In genomic region chr14:89041245-89041585, GRCh38 we compare ENCODE assay signal across 8 cellular contexts.
DNase-seq lines count a peak whose midpoint lies in the region; ATAC-seq and TF ChIP-seq lines count a peak whose summit lies in the region.

No MANE protein-coding gene starts in this region.

- CTCF ChIA-PET in RWPE1 (lab: Yijun Ruan, JAX) = interaction anchor here (0.6 to 1.0 kb wide), 12 partner anchors 14 to 898 kb away, joined by 3 to 7 read pairs (median 4); no protein-coding TSS in a partner anchor
- CTCF ChIA-PET in CD8-positive, alpha-beta memory T cell (lab: Charles Lee) = interaction anchor here (0.8 to 4.0 kb wide), 10 partner anchors 13 to 887 kb away, joined by 3 to 16 read pairs (median 4); no protein-coding TSS in a partner anchor
- CTCF ChIA-PET in HEK293T (lab: Yijun Ruan, JAX) = interaction anchor here (0.8 to 1.5 kb wide), 4 partner anchors 9 to 895 kb away, joined by 3 to 5 read pairs (median 4); no protein-coding TSS in a partner anchor

- no peaks in the 10 kb centered on the region for H4K20me1 ChIP-seq in smooth muscle cell (ENCODE audit: low read depth)

- no peaks in the 10 kb centered on the region for H3K4me1 ChIP-seq in smooth muscle cell (ENCODE audit: low read depth)
- peaks cover 5% of the 10 kb centered on the region for H3K4me1 ChIP-seq in CD8-positive, alpha-beta memory T cell (ENCODE audit: insufficient read depth, low read length)

- peak overlapping the region; percentile 70 for H3K9ac ChIP-seq in smooth muscle cell (ENCODE audit: low read depth)

- H3K27ac Mint-ChIP-seq in CD8-positive, alpha-beta memory T cell = no peak overlapping the region

- peak overlapping the region; percentile 83 for H2AFZ ChIP-seq in smooth muscle cell (ENCODE audit: low read depth)

- no peak for TF ChIP-seq CTCF in HFF-Myc (IDR thresholded peaks at IDR 0.05; ENCODE audit: low read depth, low read length, missing control alignments)
- TF ChIP-seq CTCF in RWPE1 (conservative IDR thresholded peaks at IDR 0.05; ENCODE audit: low read depth) = no peak
- no peak for TF ChIP-seq CTCF in smooth muscle cell (IDR thresholded peaks at IDR 0.05; ENCODE audit: borderline replicate concordance, insufficient read depth, poor library complexity, severe bottlenecking)

- ATAC-seq in GM18517 (IDR thresholded peaks at IDR 0.05; ENCODE audit: unreplicated experiment) = no peak

- H3K27me3 ChIP-seq in smooth muscle cell (ENCODE audit: low read depth) = no peaks in the 10 kb centered on the region
- peaks cover 4% of the 10 kb centered on the region for H3K27me3 ChIP-seq in CD8-positive, alpha-beta memory T cell (ENCODE audit: insufficient read depth, low read length, poor library complexity, severe bottlenecking)

- POLR2A ChIA-PET in RWPE1 (lab: Yijun Ruan, JAX; ENCODE audit: low non-redundant PET) (no interaction called here), HEK293T (lab: Yijun Ruan, JAX) (no interaction called here)
- POLR2A ChIA-PET in CD8-positive, alpha-beta memory T cell (lab: Charles Lee) = no interaction called here

- no peaks in the 10 kb centered on the region for H3F3A ChIP-seq in smooth muscle cell (ENCODE audit: low read depth)

- H3K36me3 Mint-ChIP-seq in CD8-positive, alpha-beta memory T cell = peaks cover 0 to 8% (median 1%) of the 10 kb centered on the region in 3 donors

- H3K9me3 ChIP-seq in smooth muscle cell (replicated peaks; ENCODE audit: low read depth) = peaks cover 5% of the 10 kb centered on the region
- H3K9me3 ChIP-seq in CD8-positive, alpha-beta memory T cell (ENCODE audit: low read length) = no peaks in the 10 kb centered on the region

- WGBS in smooth muscle cell (ENCODE audit: low lambda C conversion rate) = 66% methylated on average over 8 of the region's 8 CpGs

- H3K9me3 Mint-ChIP-seq in CD8-positive, alpha-beta memory T cell = peaks cover 0 to 15% (median 0%) of the 10 kb centered on the region in 5 donors

- peaks cover 15 to 40% of the 10 kb centered on the region in 2 donors for H3K27me3 Mint-ChIP-seq in CD8-positive, alpha-beta memory T cell

- peak overlapping the region in 1 of 7 donors; percentile 27 for H3K4me3 Mint-ChIP-seq in CD8-positive, alpha-beta memory T cell

- DNase-seq in HFF-Myc (ENCODE audit: extremely low read depth, low read depth) = no peak
- DNase-seq in RWPE1 (ENCODE audit: low spot score) = peak; percentile 38
- DNase-seq in glomerular visceral epithelial cell (ENCODE audit: extremely low spot score) = peak; percentile 70
- DNase-seq in smooth muscle cell (lab: John Stamatoyannopoulos, UW; ENCODE audit: unreplicated experiment) = no peak
- no peak for DNase-seq in CD8-positive, alpha-beta memory T cell
- DNase-seq in HCEC 1CT = no peak
- no peak for DNase-seq in HEK293T (ENCODE audit: extremely low spot score)

- H3K4me2 ChIP-seq in smooth muscle cell = peak overlapping the region; percentile 84

- H3K4me3 ChIP-seq in HFF-Myc (replicated peaks; ENCODE audit: low read depth, low read length) (peak overlapping the region; percentile 42; the same call in 1 of the 2 replicates), smooth muscle cell (peak overlapping the region; percentile 53)
- no peak overlapping the region for H3K4me3 ChIP-seq in CD8-positive, alpha-beta memory T cell (ENCODE audit: low read length)

- no peaks in the 10 kb centered on the region for H3K79me2 ChIP-seq in smooth muscle cell (ENCODE audit: low read depth)

- peaks cover 6 to 8% (median 7%) of the 10 kb centered on the region in 3 donors for H3K4me1 Mint-ChIP-seq in CD8-positive, alpha-beta memory T cell

- H3K27ac ChIP-seq in RWPE1 (peak overlapping the region; percentile 95), smooth muscle cell (ENCODE audit: low read depth) (peak overlapping the region; percentile 85)
- H3K27ac ChIP-seq in CD8-positive, alpha-beta memory T cell (ENCODE audit: low read depth, low read length) = no peak overlapping the region

- no peaks in the 10 kb centered on the region for H3K36me3 ChIP-seq in smooth muscle cell (ENCODE audit: low read depth)
- H3K36me3 ChIP-seq in CD8-positive, alpha-beta memory T cell (ENCODE audit: insufficient read depth, low read length) = no peaks in the 10 kb centered on the region

TF ChIP-seq in HEK293T, 16 proteins besides CTCF, POLR2A, EP300 and RAD21:
- no peak for TF ChIP-seq LEF1 (IDR thresholded peaks at IDR 0.05; ENCODE audit: borderline replicate concordance)
- no peak for TF ChIP-seq ELF4 (IDR thresholded peaks at IDR 0.05)
- TF ChIP-seq L3MBTL2 (conservative IDR thresholded peaks at IDR 0.05) = no peak
- TF ChIP-seq ARNT (IDR thresholded peaks at IDR 0.05) = no peak
- TF ChIP-seq TARDBP (IDR thresholded peaks at IDR 0.05) = no peak
- no peak for TF ChIP-seq ZNF384 (IDR thresholded peaks at IDR 0.05)
- no peak for TF ChIP-seq FOXK2 (IDR thresholded peaks at IDR 0.05)
- TF ChIP-seq CTBP1 (IDR thresholded peaks at IDR 0.05; ENCODE audit: borderline replicate concordance) = no peak
- TF ChIP-seq SUZ12 (IDR thresholded peaks at IDR 0.05) = no peak

Comparison
In these comparisons a context has a peak if more than half of its experiments do, and no peak if none do; other contexts are left out.
1. DNase-seq: peak in RWPE1 (single experiment) and glomerular visceral epithelial cell (single experiment); none in HFF-Myc (single experiment), smooth muscle cell (single experiment), CD8-positive, alpha-beta memory T cell (0 of 5), HCEC 1CT (single experiment) and HEK293T (single experiment).